In genomic region chr12:74537707-74538385, GRCh38 we compare ENCODE assay signal across 1 cellular context.
A peak's percentile ranks its signal among the peaks of the same experiment; 100 is the strongest.
TF ChIP-seq lines count a peak whose summit lies in the region.

Gene ATXN7L3B, plus strand, starts transcription at chr12:74537835. Its CDS starts 278 bp downstream, at chr12:74538113.

TF ChIP-seq in K562, 482 proteins besides CTCF, POLR2A, EP300 and RAD21 (continued from another document and continues in another):
- TF ChIP-seq NRF1 (conservative IDR thresholded peaks at IDR 0.05 in 1 of 2, IDR thresholded peaks at IDR 0.05 in 1 of 2) (peak; percentile 96 to 97), ZNF324 (CRISPR knock-in tag; IDR thresholded peaks at IDR 0.05) (no peak), FOSL1 (tag; conservative IDR thresholded peaks at IDR 0.05) (no peak), MEF2D (tag; conservative IDR thresholded peaks at IDR 0.05; ENCODE audit: low read depth) (no peak), KAT2B (IDR thresholded peaks at IDR 0.05; ENCODE audit: low read depth, low read length) (no peak), ZFP36 (IDR thresholded peaks at IDR 0.05; ENCODE audit: low read depth, low read length, partially characterized antibody) (no peak), MED1 (CRISPR knock-in tag; IDR thresholded peaks at IDR 0.05; ENCODE audit: borderline replicate concordance) (no peak), HIVEP1 (CRISPR knock-in tag; IDR thresholded peaks at IDR 0.05) (no peak), POLR3A (IDR thresholded peaks at IDR 0.05; ENCODE audit: borderline replicate concordance, extremely low read depth, insufficient read depth, insufficient read length) (no peak), HDAC1 (IDR thresholded peaks at IDR 0.05) (peak in 1 of 2 experiments; percentile 67; a peak in 2 of 4 replicates), MYC (IDR thresholded peaks at IDR 0.05; ENCODE audit: low read depth, low read length) (no peak; the same call in 1 of the 2 replicates), MYC (CRISPR knock-in tag; IDR thresholded peaks at IDR 0.05; ENCODE audit: borderline replicate concordance, low read depth) (peak; percentile 71; the same call in 1 of the 2 replicates), TRIM24 (IDR thresholded peaks at IDR 0.05) (0 out of 4 replicates have a peak, but pooled peaks of 1 of the 2 experiments have one; percentile 12), ZNF57 (CRISPR knock-in tag; IDR thresholded peaks at IDR 0.05) (no peak), CEBPZ (IDR thresholded peaks at IDR 0.05; ENCODE audit: borderline replicate concordance, low read depth, low read length) (no peak), ZNF174 (CRISPR knock-in tag; IDR thresholded peaks at IDR 0.05) (no peak), OTX1 (CRISPR knock-in tag; IDR thresholded peaks at IDR 0.05) (no peak), NFATC3 (IDR thresholded peaks at IDR 0.05) (no peak), ILF3 (IDR thresholded peaks at IDR 0.05; ENCODE audit: borderline replicate concordance) (no peak), ELF4 (CRISPR knock-in tag; IDR thresholded peaks at IDR 0.05) (no peak), RBBP5 (IDR thresholded peaks at IDR 0.05; ENCODE audit: borderline replicate concordance, insufficient read depth, low read length, poor library complexity, severe bottlenecking) (peak; percentile 92), CAMTA2 (CRISPR knock-in tag; conservative IDR thresholded peaks at IDR 0.05) (no peak), CXXC5 (CRISPR knock-in tag; IDR thresholded peaks at IDR 0.05) (peak; percentile 77), CREB1 (IDR thresholded peaks at IDR 0.05) (no peak; the same call in 1 of the 2 replicates), CREB1 (CRISPR knock-in tag; IDR thresholded peaks at IDR 0.05) (no peak), ATF3 (IDR thresholded peaks at IDR 0.05) (no peak), ATF3 (CRISPR knock-in tag; conservative IDR thresholded peaks at IDR 0.05) (no peak), SRSF9 (IDR thresholded peaks at IDR 0.05; ENCODE audit: borderline replicate concordance, low read depth, low read length) (no peak), EHMT2 (IDR thresholded peaks at IDR 0.05) (no peak), ZNF589 (CRISPR knock-in tag; IDR thresholded peaks at IDR 0.05; ENCODE audit: low read depth) (0 out of 2 replicates have a peak, but pooled peaks have one; percentile 45), ETS1 (conservative IDR thresholded peaks at IDR 0.05; ENCODE audit: control insufficient read depth, low read depth, low read length) (peak; percentile 25; the same call in 1 of the 2 replicates), ZFP30 (CRISPR knock-in tag; IDR thresholded peaks at IDR 0.05; ENCODE audit: borderline replicate concordance) (no peak), GMEB1 (CRISPR knock-in tag; IDR thresholded peaks at IDR 0.05) (no peak), HDAC2 (IDR thresholded peaks at IDR 0.05) (no peak), RREB1 (CRISPR knock-in tag; IDR thresholded peaks at IDR 0.05) (no peak), ETV1 (tag; conservative IDR thresholded peaks at IDR 0.05; ENCODE audit: low read depth) (peak; percentile 80; the same call in 1 of the 2 replicates), ESRRB (CRISPR knock-in tag; IDR thresholded peaks at IDR 0.05; ENCODE audit: borderline replicate concordance) (no peak), CEBPG (CRISPR knock-in tag; IDR thresholded peaks at IDR 0.05) (no peak), CEBPG (tag; conservative IDR thresholded peaks at IDR 0.05 in 1 of 2, IDR thresholded peaks at IDR 0.05 in 1 of 2) (no peak), NR0B1 (IDR thresholded peaks at IDR 0.05; ENCODE audit: partially characterized antibody) (no peak), MTA3 (IDR thresholded peaks at IDR 0.05; ENCODE audit: borderline replicate concordance) (no peak), ZBTB12 (CRISPR knock-in tag; IDR thresholded peaks at IDR 0.05) (no peak), ZNF24 (IDR thresholded peaks at IDR 0.05) (no peak), ATF2 (CRISPR knock-in tag; IDR thresholded peaks at IDR 0.05) (no peak), ZNF232 (CRISPR knock-in tag; IDR thresholded peaks at IDR 0.05) (no peak), PTTG1 (tag; IDR thresholded peaks at IDR 0.05; ENCODE audit: low read depth) (no peak), FUS (optimal IDR thresholded peaks at IDR 0.05; ENCODE audit: low read depth, low read length) (no peak), IRF1 (CRISPR knock-in tag; IDR thresholded peaks at IDR 0.05; ENCODE audit: borderline replicate concordance) (peak; percentile 84), PTRF (tag; IDR thresholded peaks at IDR 0.05) (no peak), MXD1 (CRISPR knock-in tag; IDR thresholded peaks at IDR 0.05; ENCODE audit: borderline replicate concordance, poor library complexity, severe bottlenecking) (no peak), BRF1 (IDR thresholded peaks at IDR 0.05; ENCODE audit: borderline replicate concordance, extremely low read depth, insufficient read length) (no peak)
